1 cellular context compared by ENCODE assay signal in the genomic region with DNA sequence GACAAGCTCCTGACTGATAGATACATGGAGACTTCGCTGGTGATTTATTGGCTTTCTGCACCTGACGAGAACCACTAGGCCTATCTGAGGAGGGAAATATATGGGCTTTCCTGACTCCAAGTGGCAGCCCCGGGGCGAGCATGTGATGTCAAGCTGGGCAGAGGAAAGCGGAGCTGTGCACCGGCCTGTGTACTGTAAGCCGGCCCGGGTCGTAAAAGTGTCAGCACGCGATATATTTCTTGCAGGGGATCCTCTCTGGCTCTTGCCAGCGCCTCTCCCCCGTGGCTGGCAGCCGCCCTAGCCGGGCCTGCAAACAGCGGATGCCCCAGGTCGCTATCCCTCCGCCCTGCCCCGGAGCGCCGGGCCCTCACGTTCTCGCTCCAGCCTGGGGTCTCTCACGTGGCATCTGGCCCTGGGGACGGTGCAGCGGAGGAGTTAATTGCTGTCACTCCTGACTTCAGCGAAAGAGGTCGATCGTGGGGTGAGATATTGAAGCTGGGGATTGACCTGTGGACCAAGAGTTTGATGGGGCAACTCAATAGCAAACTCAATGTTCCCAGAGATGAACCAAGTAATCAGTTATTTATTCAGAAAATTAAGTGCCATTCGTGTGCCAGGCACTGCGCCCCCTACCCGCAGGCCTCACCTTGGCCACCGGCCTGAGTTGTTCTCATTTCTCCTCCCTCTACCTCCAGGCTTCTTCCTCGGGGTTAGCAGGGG.
TF ChIP-seq lines count a peak whose summit lies in the region.

No MANE protein-coding gene starts in this region.

TF ChIP-seq in HEK293, 187 proteins besides CTCF, POLR2A, EP300 and RAD21 (continued from another document and continues in another):
- TF ChIP-seq, protein P1, sequence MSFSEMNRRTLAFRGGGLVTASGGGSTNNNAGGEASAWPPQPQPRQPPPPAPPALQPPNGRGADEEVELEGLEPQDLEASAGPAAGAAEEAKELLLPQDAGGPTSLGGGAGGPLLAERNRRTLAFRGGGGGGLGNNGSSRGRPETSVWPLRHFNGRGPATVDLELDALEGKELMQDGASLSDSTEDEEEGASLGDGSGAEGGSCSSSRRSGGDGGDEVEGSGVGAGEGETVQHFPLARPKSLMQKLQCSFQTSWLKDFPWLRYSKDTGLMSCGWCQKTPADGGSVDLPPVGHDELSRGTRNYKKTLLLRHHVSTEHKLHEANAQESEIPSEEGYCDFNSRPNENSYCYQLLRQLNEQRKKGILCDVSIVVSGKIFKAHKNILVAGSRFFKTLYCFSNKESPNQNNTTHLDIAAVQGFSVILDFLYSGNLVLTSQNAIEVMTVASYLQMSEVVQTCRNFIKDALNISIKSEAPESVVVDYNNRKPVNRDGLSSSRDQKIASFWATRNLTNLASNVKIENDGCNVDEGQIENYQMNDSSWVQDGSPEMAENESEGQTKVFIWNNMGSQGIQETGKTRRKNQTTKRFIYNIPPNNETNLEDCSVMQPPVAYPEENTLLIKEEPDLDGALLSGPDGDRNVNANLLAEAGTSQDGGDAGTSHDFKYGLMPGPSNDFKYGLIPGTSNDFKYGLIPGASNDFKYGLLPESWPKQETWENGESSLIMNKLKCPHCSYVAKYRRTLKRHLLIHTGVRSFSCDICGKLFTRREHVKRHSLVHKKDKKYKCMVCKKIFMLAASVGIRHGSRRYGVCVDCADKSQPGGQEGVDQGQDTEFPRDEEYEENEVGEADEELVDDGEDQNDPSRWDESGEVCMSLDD (tag by site-specific recombination; IDR thresholded peaks at IDR 0.05), result peak; percentile 40; the same call in 1 of the 2 replicates
- TF ChIP-seq MZF1 (tag by site-specific recombination; IDR thresholded peaks at IDR 0.05; ENCODE audit: borderline replicate concordance), result peak; percentile 78
- no peak for TF ChIP-seq PBX3 (CRISPR knock-in tag; IDR thresholded peaks at IDR 0.05)
- peak; percentile 22; the same call in 1 of the 2 replicates for TF ChIP-seq INSM2 (tag by site-specific recombination; IDR thresholded peaks at IDR 0.05)
- peak; percentile 44; the same call in 1 of the 2 replicates for TF ChIP-seq ZNF558 (tag by site-specific recombination; IDR thresholded peaks at IDR 0.05)
- TF ChIP-seq MYNN (tag by site-specific recombination; IDR thresholded peaks at IDR 0.05; ENCODE audit: borderline replicate concordance), result no peak; the same call in 1 of the 2 replicates
- no peak; the same call in 1 of the 2 replicates for TF ChIP-seq ZBTB48 (tag by site-specific recombination; IDR thresholded peaks at IDR 0.05)
- TF ChIP-seq GLIS1 (tag by site-specific recombination; IDR thresholded peaks at IDR 0.05), result peak; percentile 93
- TF ChIP-seq ZNF664 (tag by site-specific recombination; IDR thresholded peaks at IDR 0.05), result peak; percentile 34; the same call in 1 of the 2 replicates
- TF ChIP-seq GLIS2 (tag by site-specific recombination; IDR thresholded peaks at IDR 0.05), result peak; percentile 56
- no peak for TF ChIP-seq ZNF792 (tag by site-specific recombination; IDR thresholded peaks at IDR 0.05)
- no peak for TF ChIP-seq ZNF677 (tag by site-specific recombination; IDR thresholded peaks at IDR 0.05)
- peak; percentile 65; the same call in 1 of the 2 replicates for TF ChIP-seq WT1 (tag by site-specific recombination; IDR thresholded peaks at IDR 0.05)
- TF ChIP-seq BCL6B (tag by site-specific recombination; IDR thresholded peaks at IDR 0.05), result peak; percentile 61; the same call in 1 of the 2 replicates
- TF ChIP-seq ZNF837 (tag by site-specific recombination; IDR thresholded peaks at IDR 0.05), result no peak
- TF ChIP-seq ZNF658 (tag by site-specific recombination; IDR thresholded peaks at IDR 0.05), result no peak
- 0 out of 2 replicates have a peak, but pooled peaks have one; percentile 38 for TF ChIP-seq KLF9 (tag by site-specific recombination; IDR thresholded peaks at IDR 0.05; ENCODE audit: low read depth)
- TF ChIP-seq ZNF473 (tag by site-specific recombination; IDR thresholded peaks at IDR 0.05), result no peak
- no peak for TF ChIP-seq ZNF416 (tag by site-specific recombination; IDR thresholded peaks at IDR 0.05)
- no peak for TF ChIP-seq ZSCAN23 (tag by site-specific recombination; IDR thresholded peaks at IDR 0.05)
- TF ChIP-seq RBAK (tag by site-specific recombination; IDR thresholded peaks at IDR 0.05), result no peak
- 0 out of 2 replicates have a peak, but pooled peaks have one; percentile 9 for TF ChIP-seq PRDM10 (tag by site-specific recombination; IDR thresholded peaks at IDR 0.05)
- TF ChIP-seq ZNF10 (tag by site-specific recombination; IDR thresholded peaks at IDR 0.05), result peak; percentile 54; the same call in 1 of the 2 replicates
- peak; percentile 49 for TF ChIP-seq TSHZ1 (tag by site-specific recombination; IDR thresholded peaks at IDR 0.05; ENCODE audit: borderline replicate concordance)
- TF ChIP-seq GLI2 (tag by site-specific recombination; IDR thresholded peaks at IDR 0.05; ENCODE audit: borderline replicate concordance, low read depth), result peak; percentile 50; the same call in 1 of the 2 replicates
- no peak for TF ChIP-seq ZFHX2 (tag by site-specific recombination; conservative IDR thresholded peaks at IDR 0.05)
- TF ChIP-seq ZNF596 (tag by site-specific recombination; IDR thresholded peaks at IDR 0.05), result peak; percentile 36; the same call in 1 of the 2 replicates
- peak; percentile 64; the same call in 1 of the 2 replicates for TF ChIP-seq ZNF610 (tag by site-specific recombination; IDR thresholded peaks at IDR 0.05; ENCODE audit: borderline replicate concordance)
- TF ChIP-seq, protein P2, sequence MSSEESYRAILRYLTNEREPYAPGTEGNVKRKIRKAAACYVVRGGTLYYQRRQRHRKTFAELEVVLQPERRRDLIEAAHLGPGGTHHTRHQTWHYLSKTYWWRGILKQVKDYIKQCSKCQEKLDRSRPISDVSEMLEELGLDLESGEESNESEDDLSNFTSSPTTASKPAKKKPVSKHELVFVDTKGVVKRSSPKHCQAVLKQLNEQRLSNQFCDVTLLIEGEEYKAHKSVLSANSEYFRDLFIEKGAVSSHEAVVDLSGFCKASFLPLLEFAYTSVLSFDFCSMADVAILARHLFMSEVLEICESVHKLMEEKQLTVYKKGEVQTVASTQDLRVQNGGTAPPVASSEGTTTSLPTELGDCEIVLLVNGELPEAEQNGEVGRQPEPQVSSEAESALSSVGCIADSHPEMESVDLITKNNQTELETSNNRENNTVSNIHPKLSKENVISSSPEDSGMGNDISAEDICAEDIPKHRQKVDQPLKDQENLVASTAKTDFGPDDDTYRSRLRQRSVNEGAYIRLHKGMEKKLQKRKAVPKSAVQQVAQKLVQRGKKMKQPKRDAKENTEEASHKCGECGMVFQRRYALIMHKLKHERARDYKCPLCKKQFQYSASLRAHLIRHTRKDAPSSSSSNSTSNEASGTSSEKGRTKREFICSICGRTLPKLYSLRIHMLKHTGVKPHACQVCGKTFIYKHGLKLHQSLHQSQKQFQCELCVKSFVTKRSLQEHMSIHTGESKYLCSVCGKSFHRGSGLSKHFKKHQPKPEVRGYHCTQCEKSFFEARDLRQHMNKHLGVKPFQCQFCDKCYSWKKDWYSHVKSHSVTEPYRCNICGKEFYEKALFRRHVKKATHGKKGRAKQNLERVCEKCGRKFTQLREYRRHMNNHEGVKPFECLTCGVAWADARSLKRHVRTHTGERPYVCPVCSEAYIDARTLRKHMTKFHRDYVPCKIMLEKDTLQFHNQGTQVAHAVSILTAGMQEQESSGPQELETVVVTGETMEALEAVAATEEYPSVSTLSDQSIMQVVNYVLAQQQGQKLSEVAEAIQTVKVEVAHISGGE (tag by site-specific recombination; conservative IDR thresholded peaks at IDR 0.05; ENCODE audit: low read depth), result 0 out of 2 replicates have a peak, but pooled peaks have one; percentile 21
- TF ChIP-seq ZNF19 (tag by site-specific recombination; IDR thresholded peaks at IDR 0.05; ENCODE audit: low read depth), result 0 out of 2 replicates have a peak, but pooled peaks have one; percentile 20
- no peak for TF ChIP-seq ZNF239 (tag by site-specific recombination; IDR thresholded peaks at IDR 0.05)
- no peak for TF ChIP-seq ZBTB7A (tag by site-specific recombination; IDR thresholded peaks at IDR 0.05; ENCODE audit: low read depth)
- TF ChIP-seq ZNF621 (tag by site-specific recombination; IDR thresholded peaks at IDR 0.05), result no peak
- no peak for TF ChIP-seq ZNF354C (tag by site-specific recombination; IDR thresholded peaks at IDR 0.05; ENCODE audit: borderline replicate concordance, low read depth)
- no peak for TF ChIP-seq ELK4 (IDR thresholded peaks at IDR 0.05; ENCODE audit: borderline replicate concordance, low read depth, low read length)
